Comparison of ENCODE assay signal across 21 cellular contexts in the genomic region with DNA sequence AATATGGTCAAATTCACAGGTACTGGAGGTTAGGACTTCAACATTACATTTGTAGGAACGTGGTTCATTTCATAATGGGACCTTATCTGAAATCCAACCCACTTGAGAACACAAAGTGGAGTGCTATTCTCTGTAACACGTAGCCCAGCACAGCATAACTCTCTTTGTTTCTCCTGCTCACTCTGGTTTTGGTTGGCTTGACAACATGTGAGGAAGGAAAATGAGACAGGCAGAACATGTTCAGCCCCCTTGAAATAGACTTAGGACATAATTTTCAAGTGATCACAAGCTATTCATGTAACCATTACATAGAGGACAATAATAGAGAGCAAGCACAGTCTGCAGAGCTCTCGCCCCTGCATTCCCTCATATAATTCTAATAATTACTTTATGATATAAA.
"Had no signal": no experiment of that assay in that cellular context is flagged by ENCODE, and none has a peak within 500 bp of the region (broad histone marks: within the 10 kb centered on the region; RNA-seq: fewer than 3 reads in every experiment).

No MANE protein-coding gene starts in this region.

- ATAC-seq: left colon; left lung; naive thymus-derived CD4-positive, alpha-beta T cell; natural killer cell treated with Interleukin-12 subunit alpha and Interleukin-12 subunit beta and Interleukin-15 and Interleukin-18, amount 100 ng/mL, for 72 hours; pancreas; right cardiac atrium; sciatic nerve; stimulated activated effector memory CD8-positive, alpha-beta T cell treated with anti-CD3 and anti-CD28 coated beads, Interleukin-12 subunit alpha, Interleukin-12 subunit beta, amount 100 ng/mL, for 72 hours had no signal

- DNase-seq: hippocampal formation; kidney glomerular epithelial cell; left colon; left lung; mesendoderm; naive thymus-derived CD4-positive, alpha-beta T cell; nucleus accumbens; pancreas; posterior cingulate gyrus; retina; right cardiac atrium; small intestine; spleen; stimulated activated CD4-positive, alpha-beta T cell treated with anti-CD3 and anti-CD28 coated beads, Interleukin-4, amount 100 ng/mL, for 24 hours; stimulated activated naive CD4-positive, alpha-beta T cell; tibial artery; uterus had no signal

- FAIRE-seq: keratinocyte, pancreas, small intestine had no signal
